ENCODE assay signal across 26 cellular contexts in the genomic region with DNA sequence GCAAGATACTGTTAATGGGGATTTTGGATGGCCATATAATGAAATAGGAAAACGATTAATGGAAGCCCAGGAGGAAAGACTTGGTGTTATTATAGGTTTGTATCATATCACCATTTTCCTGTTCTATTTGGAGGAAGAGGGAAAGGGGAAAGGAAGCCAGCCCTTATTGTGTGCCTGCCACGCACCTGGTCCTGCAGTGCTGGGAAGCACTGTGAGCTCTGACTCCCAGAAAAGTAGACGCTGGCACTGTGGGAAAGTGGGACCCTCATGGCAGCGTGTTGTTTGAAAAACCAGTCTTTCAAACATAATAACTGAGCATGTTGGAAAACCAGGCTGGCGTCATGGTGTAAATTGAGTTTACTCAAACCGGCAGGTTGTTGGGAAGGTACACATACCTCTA. TPM values are rescaled to one million over a fixed set of nuclear protein-coding genes. Genes with fewer than 3 reads are reported as not detected.
"Had no signal": no experiment of that assay in that cellular context is flagged by ENCODE, and none has a peak within 500 bp of the region (broad histone marks: within the 10 kb centered on the region; RNA-seq: fewer than 3 reads in every experiment).

No MANE protein-coding gene starts in this region.

- ATAC-seq: activated CD8-positive, alpha-beta memory T cell treated with anti-CD3 and anti-CD28 coated beads, Interleukin-2, amount 10 ng/mL, durations not matched to agents 7 days and 5 days; activated CD8-positive, alpha-beta T cell treated with anti-CD3 and anti-CD28 coated beads for 36 hours; esophagus mucosa; left lobe of liver; naive thymus-derived CD4-positive, alpha-beta T cell; sciatic nerve; stimulated activated naive B cell treated with anti-CD40 and anti-IgM and Interleukin-4, amounts not matched to agents 10 μg/mL and 1 μg/mL and 100 μg/mL, for 72 hours had no signal

- H3K27me3 ChIP-seq: hepatocyte, transverse colon had no signal

- FAIRE-seq: bronchial epithelial cell, small intestine, urothelium cell line had no signal

- H3K4me1 ChIP-seq: lower lobe of right lung, transverse colon had no signal

- H3K4me3 ChIP-seq: coronary artery, hepatocyte, lower lobe of right lung, transverse colon had no signal

- H3K9me3 ChIP-seq: lower lobe of right lung, transverse colon had no signal

- DNase-seq: activated CD4-positive, alpha-beta T cell treated with anti-CD3 and anti-CD28 coated beads, Interleukin-2, amount 10 ng/mL, durations not matched to agents 7 days and 5 days; activated CD4-positive, CD25-positive, alpha-beta regulatory T cell treated with anti-CD3 and anti-CD28 coated beads, Interleukin-2, amount 50 U/mL, for 72 hours; activated CD8-positive, alpha-beta memory T cell treated with anti-CD3 and anti-CD28 coated beads, Interleukin-2, amount 10 ng/mL, durations not matched to agents 7 days and 5 days; activated CD8-positive, alpha-beta T cell treated with anti-CD3 and anti-CD28 coated beads for 36 hours; activated effector memory CD4-positive, alpha-beta T cell treated with anti-CD3 and anti-CD28 coated beads, Interleukin-2, amount 50 U/mL, for 16 hours; activated naive CD4-positive, alpha-beta T cell treated with anti-CD3 and anti-CD28 coated beads, Interleukin-2, amount 10 ng/mL, durations not matched to agents 7 days and 5 days; activated T-cell treated with anti-CD3 and anti-CD28 coated beads for 4 hours; amygdala; cerebellar nuclear complex; foreskin melanocyte; immature natural killer cell; lower lobe of right lung; naive thymus-derived CD4-positive, alpha-beta T cell; occipital lobe; small intestine; stimulated activated CD4-positive, alpha-beta T cell treated with anti-CD3 and anti-CD28 coated beads, Interleukin-15, amount 100 ng/mL, for 24 hours; stimulated activated naive B cell treated with anti-CD40 and anti-IgM and Interleukin-4, amounts not matched to agents 10 μg/mL and 1 μg/mL and 100 μg/mL, for 72 hours; transverse colon; WERI-Rb-1 had no signal

- H3K36me3 ChIP-seq: lower lobe of right lung, transverse colon, WERI-Rb-1 had no signal

- H2AFZ ChIP-seq: hepatocyte had no signal

- H3K27ac ChIP-seq: coronary artery, hepatocyte, lower lobe of right lung, transverse colon, WERI-Rb-1 had no signal

- H3K4me2 ChIP-seq: hepatocyte had no signal

RNA-seq across cellular contexts. Expression of a gene that starts 22.0 kb away (rescaled TPM):
- total RNA-seq: activated CD4-positive, alpha-beta T cell treated with anti-CD3 and anti-CD28 coated beads, Interleukin-2, amount 10 ng/mL, durations not matched to agents 7 days and 5 days; activated CD8-positive, alpha-beta memory T cell treated with anti-CD3 and anti-CD28 coated beads, Interleukin-2, amount 10 ng/mL, durations not matched to agents 7 days and 5 days; activated CD8-positive, alpha-beta T cell treated with anti-CD3 and anti-CD28 coated beads for 36 hours; naive thymus-derived CD4-positive, alpha-beta T cell had no signal
- polyA plus RNA-seq: immature natural killer cell; naive thymus-derived CD4-positive, alpha-beta T cell had no signal
